In the genomic region with DNA sequence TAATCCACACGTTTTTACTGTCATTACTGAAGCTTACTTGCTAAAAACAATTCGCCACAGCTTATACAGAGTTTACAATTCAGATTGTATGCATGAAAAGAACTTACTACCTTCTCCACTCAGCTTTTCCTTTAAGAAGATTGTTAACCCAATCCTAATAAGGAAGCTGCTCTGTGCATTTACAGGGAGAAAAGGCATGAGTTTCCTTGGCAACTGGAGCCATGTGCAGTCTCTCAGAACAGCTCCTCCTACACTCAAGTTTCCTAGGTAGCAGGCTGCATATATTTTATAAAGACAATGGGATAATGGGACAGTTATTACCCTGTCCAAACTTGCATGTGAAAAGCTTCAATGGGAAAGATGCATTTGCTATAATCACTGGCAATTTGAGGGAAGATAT, we compare ENCODE assay signal across 16 cellular contexts.
DNase-seq lines count a peak whose midpoint lies in the region; ATAC-seq and TF ChIP-seq lines count a peak whose summit lies in the region.
"Had no signal": no experiment of that assay in that cellular context is flagged by ENCODE, and none has a peak within 500 bp of the region (broad histone marks: within the 10 kb centered on the region; RNA-seq: fewer than 3 reads in every experiment).

No MANE protein-coding gene starts in this region.

- no peaks in the 10 kb centered on the region for H3K36me3 ChIP-seq in A673 (ENCODE audit: insufficient read depth, low read length, poor library complexity, severe bottlenecking)

- no peak overlapping the region for H3K27ac ChIP-seq in A673 (ENCODE audit: low read depth, low read length, poor library complexity, severe bottlenecking)

- BruUV-seq in A673 (replicated peaks; lab: Mats Ljungman, UMichigan): no TSS peak

- peaks cover 17% of the 10 kb centered on the region for H3K4me1 ChIP-seq in A673 (ENCODE audit: insufficient read depth, low read length, poor library complexity, severe bottlenecking)

- no peak overlapping the region for H3K27ac Mint-ChIP-seq in activated naive CD4-positive, alpha-beta T cell treated with anti-CD3 and anti-CD28 coated beads, Interleukin-2, amount 50 U/mL, for 72 hours
- H3K27ac Mint-ChIP-seq: activated naive CD8-positive, alpha-beta T cell had no signal

- DNase-seq in A673 (ENCODE audit: low spot score) (peak; percentile 85), HFF-Myc (ENCODE audit: extremely low read depth, low read depth) (peak; percentile 5), NCI-H748 (lab: John Stamatoyannopoulos, UW; ENCODE audit: unreplicated experiment) (peak; percentile 98), hepatic stellate cell (ENCODE audit: low spot score) (peak; percentile 11), COLO668 (lab: John Stamatoyannopoulos, UW; ENCODE audit: unreplicated experiment) (no peak), KG1 (lab: John Stamatoyannopoulos, UW) (no peak)
- no peak for DNase-seq in stimulated activated naive CD8-positive, alpha-beta T cell treated with anti-CD3 and anti-CD28 coated beads, Interleukin-15, Interleukin-2, amounts not matched to agents 100 U/mL and 50 U/mL, for 24 hours
- DNase-seq in activated naive CD4-positive, alpha-beta T cell treated with anti-CD3 and anti-CD28 coated beads, Interleukin-2, amount 50 U/mL, for 72 hours (ENCODE audit: low spot score in 2 of 2): no peak
- DNase-seq: dermis blood vessel endothelial cell; foreskin melanocyte; left ventricle myocardium superior; NCI-H1694; stimulated activated naive CD4-positive, alpha-beta T cell treated with Interleukin-2 at 50 U/mL for 16 hours; T1000 had no signal

- intact Hi-C loops in A673 (cut with micrococcal nuclease; ENCODE audit: unreplicated experiment): no loop called here

- peaks cover 4 to 15% of the 10 kb centered on the region in 2 donors for H3K9me3 Mint-ChIP-seq in activated naive CD4-positive, alpha-beta T cell treated with anti-CD3 and anti-CD28 coated beads, Interleukin-2, amount 50 U/mL, for 72 hours

- CTCF ChIA-PET in A673 (lab: Charles Lee): no interaction called here

- TF ChIP-seq CTCF in A673 (conservative IDR thresholded peaks at IDR 0.05; ENCODE audit: low read depth, low read length) (no peak), HFF-Myc (IDR thresholded peaks at IDR 0.05; ENCODE audit: low read depth, low read length, missing control alignments) (no peak)

- H3K9me3 ChIP-seq in A673 (ENCODE audit: low read depth, low read length, poor library complexity, severe bottlenecking): peaks cover 14% of the 10 kb centered on the region

- no peak for ATAC-seq in stimulated activated naive CD8-positive, alpha-beta T cell treated with anti-CD3 and anti-CD28 coated beads, Interleukin-15, Interleukin-2, amounts not matched to agents 100 U/mL and 50 U/mL, for 24 hours
- ATAC-seq in activated naive CD4-positive, alpha-beta T cell treated with anti-CD3 and anti-CD28 coated beads, Interleukin-2, amount 50 U/mL, for 72 hours: no peak
- ATAC-seq: left ventricle myocardium superior, Panc1 had no signal

- H3K4me3 ChIP-seq in A673 (ENCODE audit: low read depth, low read length, poor library complexity, severe bottlenecking): no peak overlapping the region
- H3K4me3 ChIP-seq in HFF-Myc (replicated peaks; ENCODE audit: low read depth, low read length): no peak overlapping the region

- no peaks in the 10 kb centered on the region for H3K36me3 Mint-ChIP-seq in activated naive CD4-positive, alpha-beta T cell treated with anti-CD3 and anti-CD28 coated beads, Interleukin-2, amount 50 U/mL, for 72 hours
- H3K36me3 Mint-ChIP-seq: activated naive CD8-positive, alpha-beta T cell had no signal

- H3K27me3 ChIP-seq in A673 (replicated peaks; ENCODE audit: insufficient read depth, low read depth, low read length, poor library complexity): no peaks in the 10 kb centered on the region

- POLR2A ChIA-PET in A673 (lab: Charles Lee; ENCODE audit: low non-redundant PET): no interaction called here

Comparison
In these comparisons a context has a peak if more than half of its experiments do, and no peak if none do; other contexts are left out.
1. DNase-seq: peak in A673 (single experiment), HFF-Myc (single experiment), NCI-H748 (single experiment) and hepatic stellate cell (single experiment); none in stimulated activated naive CD8-positive, alpha-beta T cell treated with anti-CD3 and anti-CD28 coated beads, Interleukin-15, Interleukin-2, amounts not matched to agents 100 U/mL and 50 U/mL, for 24 hours (single experiment), COLO668 (single experiment), KG1 (single experiment) and activated naive CD4-positive, alpha-beta T cell treated with anti-CD3 and anti-CD28 coated beads, Interleukin-2, amount 50 U/mL, for 72 hours (0 of 2).